1 cellular context compared by ENCODE assay signal in the genomic region with DNA sequence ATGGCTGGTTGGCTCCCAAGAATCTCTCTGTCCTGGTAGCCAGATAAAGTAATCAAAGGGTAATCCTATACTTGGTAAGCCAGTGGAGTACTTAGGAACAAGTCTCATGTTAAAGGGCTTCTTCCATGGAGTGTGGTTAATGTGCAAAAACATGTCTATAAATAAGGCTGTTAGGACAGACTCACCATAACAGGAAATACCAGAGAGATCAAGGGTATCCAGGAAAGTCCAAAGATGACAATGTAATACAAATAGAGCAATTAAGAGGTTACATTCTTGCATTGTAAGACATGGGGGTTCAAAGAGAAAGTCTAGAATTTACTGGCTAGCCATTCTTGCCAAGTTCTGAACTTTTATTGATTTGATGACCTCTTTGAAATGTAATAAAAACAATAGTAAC.
A peak's percentile ranks its signal among the peaks of the same experiment; 100 is the strongest.
TF ChIP-seq lines count a peak whose summit lies in the region.

No MANE protein-coding gene starts in this region.

TF ChIP-seq in HepG2, 621 proteins besides CTCF, POLR2A, EP300 and RAD21 (continued from another document and continues in another):
- TF ChIP-seq KDM2A (CRISPR knock-in tag; IDR thresholded peaks at IDR 0.05; ENCODE audit: borderline replicate concordance, low read depth): no peak
- TF ChIP-seq KAT2B (IDR thresholded peaks at IDR 0.05; ENCODE audit: borderline replicate concordance, low read depth, low read length): no peak
- TF ChIP-seq TCF7 (IDR thresholded peaks at IDR 0.05; ENCODE audit: low read depth): peak; percentile 81
- no peak for TF ChIP-seq ZNF234 (CRISPR knock-in tag; conservative IDR thresholded peaks at IDR 0.05)
- no peak for TF ChIP-seq CBX5 (CRISPR knock-in tag; IDR thresholded peaks at IDR 0.05; ENCODE audit: borderline replicate concordance)
- no peak for TF ChIP-seq ZNF256 (CRISPR knock-in tag; conservative IDR thresholded peaks at IDR 0.05)
- TF ChIP-seq SIX1 (CRISPR knock-in tag; IDR thresholded peaks at IDR 0.05; ENCODE audit: borderline replicate concordance): peak; percentile 60; the same call in 1 of the 2 replicates
- TF ChIP-seq, protein P1, sequence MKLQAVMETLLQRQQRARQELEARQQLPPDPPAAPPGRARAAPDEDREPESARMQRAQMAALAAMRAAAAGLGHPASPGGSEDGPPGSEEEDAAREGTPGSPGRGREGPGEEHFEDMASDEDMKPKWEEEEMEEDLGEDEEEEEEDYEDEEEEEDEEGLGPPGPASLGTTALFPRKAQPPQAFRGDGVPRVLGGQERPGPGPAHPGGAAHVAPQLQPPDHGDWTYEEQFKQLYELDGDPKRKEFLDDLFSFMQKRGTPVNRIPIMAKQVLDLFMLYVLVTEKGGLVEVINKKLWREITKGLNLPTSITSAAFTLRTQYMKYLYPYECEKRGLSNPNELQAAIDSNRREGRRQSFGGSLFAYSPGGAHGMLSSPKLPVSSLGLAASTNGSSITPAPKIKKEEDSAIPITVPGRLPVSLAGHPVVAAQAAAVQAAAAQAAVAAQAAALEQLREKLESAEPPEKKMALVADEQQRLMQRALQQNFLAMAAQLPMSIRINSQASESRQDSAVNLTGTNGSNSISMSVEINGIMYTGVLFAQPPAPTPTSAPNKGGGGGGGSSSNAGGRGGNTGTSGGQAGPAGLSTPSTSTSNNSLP (IDR thresholded peaks at IDR 0.05; ENCODE audit: low read depth, low read length): no peak; the same call in 1 of the 2 replicates
- TF ChIP-seq ZNF775 (CRISPR knock-in tag; IDR thresholded peaks at IDR 0.05; ENCODE audit: borderline replicate concordance): no peak
- TF ChIP-seq, protein P2, sequence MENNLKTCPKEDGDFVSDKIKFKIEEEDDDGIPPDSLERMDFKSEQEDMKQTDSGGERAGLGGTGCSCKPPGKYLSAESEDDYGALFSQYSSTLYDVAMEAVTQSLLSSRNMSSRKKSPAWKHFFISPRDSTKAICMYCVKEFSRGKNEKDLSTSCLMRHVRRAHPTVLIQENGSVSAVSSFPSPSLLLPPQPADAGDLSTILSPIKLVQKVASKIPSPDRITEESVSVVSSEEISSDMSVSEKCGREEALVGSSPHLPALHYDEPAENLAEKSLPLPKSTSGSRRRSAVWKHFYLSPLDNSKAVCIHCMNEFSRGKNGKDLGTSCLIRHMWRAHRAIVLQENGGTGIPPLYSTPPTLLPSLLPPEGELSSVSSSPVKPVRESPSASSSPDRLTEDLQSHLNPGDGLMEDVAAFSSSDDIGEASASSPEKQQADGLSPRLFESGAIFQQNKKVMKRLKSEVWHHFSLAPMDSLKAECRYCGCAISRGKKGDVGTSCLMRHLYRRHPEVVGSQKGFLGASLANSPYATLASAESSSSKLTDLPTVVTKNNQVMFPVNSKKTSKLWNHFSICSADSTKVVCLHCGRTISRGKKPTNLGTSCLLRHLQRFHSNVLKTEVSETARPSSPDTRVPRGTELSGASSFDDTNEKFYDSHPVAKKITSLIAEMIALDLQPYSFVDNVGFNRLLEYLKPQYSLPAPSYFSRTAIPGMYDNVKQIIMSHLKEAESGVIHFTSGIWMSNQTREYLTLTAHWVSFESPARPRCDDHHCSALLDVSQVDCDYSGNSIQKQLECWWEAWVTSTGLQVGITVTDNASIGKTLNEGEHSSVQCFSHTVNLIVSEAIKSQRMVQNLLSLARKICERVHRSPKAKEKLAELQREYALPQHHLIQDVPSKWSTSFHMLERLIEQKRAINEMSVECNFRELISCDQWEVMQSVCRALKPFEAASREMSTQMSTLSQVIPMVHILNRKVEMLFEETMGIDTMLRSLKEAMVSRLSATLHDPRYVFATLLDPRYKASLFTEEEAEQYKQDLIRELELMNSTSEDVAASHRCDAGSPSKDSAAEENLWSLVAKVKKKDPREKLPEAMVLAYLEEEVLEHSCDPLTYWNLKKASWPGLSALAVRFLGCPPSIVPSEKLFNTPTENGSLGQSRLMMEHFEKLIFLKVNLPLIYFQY (CRISPR knock-in tag; IDR thresholded peaks at IDR 0.05; ENCODE audit: borderline replicate concordance): no peak
- TF ChIP-seq HCFC1 (IDR thresholded peaks at IDR 0.05; ENCODE audit: low read depth, low read length): no peak
- TF ChIP-seq TMF1 (CRISPR knock-in tag; IDR thresholded peaks at IDR 0.05; ENCODE audit: low read depth): no peak
- TF ChIP-seq ZNF34 (CRISPR knock-in tag; IDR thresholded peaks at IDR 0.05; ENCODE audit: borderline replicate concordance): no peak
- TF ChIP-seq ZNF75D (CRISPR knock-in tag; IDR thresholded peaks at IDR 0.05; ENCODE audit: borderline replicate concordance): no peak
- no peak for TF ChIP-seq SYNCRIP (IDR thresholded peaks at IDR 0.05; ENCODE audit: insufficient read depth, low read depth, low read length)
- no peak for TF ChIP-seq ZBTB42 (CRISPR knock-in tag; IDR thresholded peaks at IDR 0.05)
- TF ChIP-seq, protein P3, sequence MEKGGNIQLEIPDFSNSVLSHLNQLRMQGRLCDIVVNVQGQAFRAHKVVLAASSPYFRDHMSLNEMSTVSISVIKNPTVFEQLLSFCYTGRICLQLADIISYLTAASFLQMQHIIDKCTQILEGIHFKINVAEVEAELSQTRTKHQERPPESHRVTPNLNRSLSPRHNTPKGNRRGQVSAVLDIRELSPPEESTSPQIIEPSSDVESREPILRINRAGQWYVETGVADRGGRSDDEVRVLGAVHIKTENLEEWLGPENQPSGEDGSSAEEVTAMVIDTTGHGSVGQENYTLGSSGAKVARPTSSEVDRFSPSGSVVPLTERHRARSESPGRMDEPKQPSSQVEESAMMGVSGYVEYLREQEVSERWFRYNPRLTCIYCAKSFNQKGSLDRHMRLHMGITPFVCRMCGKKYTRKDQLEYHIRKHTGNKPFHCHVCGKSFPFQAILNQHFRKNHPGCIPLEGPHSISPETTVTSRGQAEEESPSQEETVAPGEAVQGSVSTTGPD (CRISPR knock-in tag; IDR thresholded peaks at IDR 0.05): 0 out of 2 replicates have a peak, but pooled peaks have one; percentile 49
- TF ChIP-seq ZNF160 (CRISPR knock-in tag; IDR thresholded peaks at IDR 0.05): no peak
- no peak for TF ChIP-seq RELA (CRISPR knock-in tag; IDR thresholded peaks at IDR 0.05)
- no peak for TF ChIP-seq ZC3H4 (CRISPR knock-in tag; IDR thresholded peaks at IDR 0.05; ENCODE audit: borderline replicate concordance)
- no peak for TF ChIP-seq ZNF841 (CRISPR knock-in tag; IDR thresholded peaks at IDR 0.05; ENCODE audit: borderline replicate concordance)
- TF ChIP-seq KAT7 (CRISPR knock-in tag; IDR thresholded peaks at IDR 0.05; ENCODE audit: borderline replicate concordance): no peak
- TF ChIP-seq, protein P4, sequence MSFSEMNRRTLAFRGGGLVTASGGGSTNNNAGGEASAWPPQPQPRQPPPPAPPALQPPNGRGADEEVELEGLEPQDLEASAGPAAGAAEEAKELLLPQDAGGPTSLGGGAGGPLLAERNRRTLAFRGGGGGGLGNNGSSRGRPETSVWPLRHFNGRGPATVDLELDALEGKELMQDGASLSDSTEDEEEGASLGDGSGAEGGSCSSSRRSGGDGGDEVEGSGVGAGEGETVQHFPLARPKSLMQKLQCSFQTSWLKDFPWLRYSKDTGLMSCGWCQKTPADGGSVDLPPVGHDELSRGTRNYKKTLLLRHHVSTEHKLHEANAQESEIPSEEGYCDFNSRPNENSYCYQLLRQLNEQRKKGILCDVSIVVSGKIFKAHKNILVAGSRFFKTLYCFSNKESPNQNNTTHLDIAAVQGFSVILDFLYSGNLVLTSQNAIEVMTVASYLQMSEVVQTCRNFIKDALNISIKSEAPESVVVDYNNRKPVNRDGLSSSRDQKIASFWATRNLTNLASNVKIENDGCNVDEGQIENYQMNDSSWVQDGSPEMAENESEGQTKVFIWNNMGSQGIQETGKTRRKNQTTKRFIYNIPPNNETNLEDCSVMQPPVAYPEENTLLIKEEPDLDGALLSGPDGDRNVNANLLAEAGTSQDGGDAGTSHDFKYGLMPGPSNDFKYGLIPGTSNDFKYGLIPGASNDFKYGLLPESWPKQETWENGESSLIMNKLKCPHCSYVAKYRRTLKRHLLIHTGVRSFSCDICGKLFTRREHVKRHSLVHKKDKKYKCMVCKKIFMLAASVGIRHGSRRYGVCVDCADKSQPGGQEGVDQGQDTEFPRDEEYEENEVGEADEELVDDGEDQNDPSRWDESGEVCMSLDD (CRISPR knock-in tag; IDR thresholded peaks at IDR 0.05; ENCODE audit: borderline replicate concordance): no peak
- TF ChIP-seq, protein P5, sequence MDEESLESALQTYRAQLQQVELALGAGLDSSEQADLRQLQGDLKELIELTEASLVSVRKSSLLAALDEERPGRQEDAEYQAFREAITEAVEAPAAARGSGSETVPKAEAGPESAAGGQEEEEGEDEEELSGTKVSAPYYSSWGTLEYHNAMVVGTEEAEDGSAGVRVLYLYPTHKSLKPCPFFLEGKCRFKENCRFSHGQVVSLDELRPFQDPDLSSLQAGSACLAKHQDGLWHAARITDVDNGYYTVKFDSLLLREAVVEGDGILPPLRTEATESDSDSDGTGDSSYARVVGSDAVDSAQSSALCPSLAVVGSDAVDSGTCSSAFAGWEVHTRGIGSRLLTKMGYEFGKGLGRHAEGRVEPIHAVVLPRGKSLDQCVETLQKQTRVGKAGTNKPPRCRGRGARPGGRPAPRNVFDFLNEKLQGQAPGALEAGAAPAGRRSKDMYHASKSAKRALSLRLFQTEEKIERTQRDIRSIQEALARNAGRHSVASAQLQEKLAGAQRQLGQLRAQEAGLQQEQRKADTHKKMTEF (CRISPR knock-in tag; IDR thresholded peaks at IDR 0.05): peak; percentile 42; the same call in 1 of the 2 replicates
- no peak for TF ChIP-seq NBN (conservative IDR thresholded peaks at IDR 0.05)
- TF ChIP-seq KLF16 (CRISPR knock-in tag; IDR thresholded peaks at IDR 0.05): no peak; a peak in 1 of 4 replicates
- TF ChIP-seq, protein P6, sequence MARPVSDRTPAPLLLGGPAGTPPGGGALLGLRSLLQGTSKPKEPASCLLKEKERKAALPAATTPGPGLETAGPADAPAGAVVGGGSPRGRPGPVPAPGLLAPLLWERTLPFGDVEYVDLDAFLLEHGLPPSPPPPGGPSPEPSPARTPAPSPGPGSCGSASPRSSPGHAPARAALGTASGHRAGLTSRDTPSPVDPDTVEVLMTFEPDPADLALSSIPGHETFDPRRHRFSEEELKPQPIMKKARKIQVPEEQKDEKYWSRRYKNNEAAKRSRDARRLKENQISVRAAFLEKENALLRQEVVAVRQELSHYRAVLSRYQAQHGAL (CRISPR knock-in tag; IDR thresholded peaks at IDR 0.05; ENCODE audit: not compliant biosample characterization): no peak
- no peak for TF ChIP-seq NFATC3 (CRISPR knock-in tag; IDR thresholded peaks at IDR 0.05)
- TF ChIP-seq SP1 (IDR thresholded peaks at IDR 0.05): no peak
- no peak for TF ChIP-seq SP1 (CRISPR knock-in tag; IDR thresholded peaks at IDR 0.05)
- TF ChIP-seq ZNF652 (CRISPR knock-in tag; IDR thresholded peaks at IDR 0.05; ENCODE audit: borderline replicate concordance, low read depth): no peak; the same call in 1 of the 2 replicates
- TF ChIP-seq IRX3 (CRISPR knock-in tag; IDR thresholded peaks at IDR 0.05; ENCODE audit: borderline replicate concordance, low read depth): no peak
- TF ChIP-seq ZNF343 (CRISPR knock-in tag; IDR thresholded peaks at IDR 0.05): no peak
- TF ChIP-seq NFE2L1 (CRISPR knock-in tag; IDR thresholded peaks at IDR 0.05; ENCODE audit: borderline replicate concordance): no peak
- no peak for TF ChIP-seq ZNF354B (CRISPR knock-in tag; IDR thresholded peaks at IDR 0.05)
- TF ChIP-seq RFX5 (IDR thresholded peaks at IDR 0.05; ENCODE audit: low read depth, low read length): no peak
- TF ChIP-seq, protein P7, sequence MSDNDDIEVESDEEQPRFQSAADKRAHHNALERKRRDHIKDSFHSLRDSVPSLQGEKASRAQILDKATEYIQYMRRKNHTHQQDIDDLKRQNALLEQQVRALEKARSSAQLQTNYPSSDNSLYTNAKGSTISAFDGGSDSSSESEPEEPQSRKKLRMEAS (IDR thresholded peaks at IDR 0.05): no peak
- no peak for TF ChIP-seq FOXC1 (CRISPR knock-in tag; IDR thresholded peaks at IDR 0.05; ENCODE audit: borderline replicate concordance)
- TF ChIP-seq, protein P8, sequence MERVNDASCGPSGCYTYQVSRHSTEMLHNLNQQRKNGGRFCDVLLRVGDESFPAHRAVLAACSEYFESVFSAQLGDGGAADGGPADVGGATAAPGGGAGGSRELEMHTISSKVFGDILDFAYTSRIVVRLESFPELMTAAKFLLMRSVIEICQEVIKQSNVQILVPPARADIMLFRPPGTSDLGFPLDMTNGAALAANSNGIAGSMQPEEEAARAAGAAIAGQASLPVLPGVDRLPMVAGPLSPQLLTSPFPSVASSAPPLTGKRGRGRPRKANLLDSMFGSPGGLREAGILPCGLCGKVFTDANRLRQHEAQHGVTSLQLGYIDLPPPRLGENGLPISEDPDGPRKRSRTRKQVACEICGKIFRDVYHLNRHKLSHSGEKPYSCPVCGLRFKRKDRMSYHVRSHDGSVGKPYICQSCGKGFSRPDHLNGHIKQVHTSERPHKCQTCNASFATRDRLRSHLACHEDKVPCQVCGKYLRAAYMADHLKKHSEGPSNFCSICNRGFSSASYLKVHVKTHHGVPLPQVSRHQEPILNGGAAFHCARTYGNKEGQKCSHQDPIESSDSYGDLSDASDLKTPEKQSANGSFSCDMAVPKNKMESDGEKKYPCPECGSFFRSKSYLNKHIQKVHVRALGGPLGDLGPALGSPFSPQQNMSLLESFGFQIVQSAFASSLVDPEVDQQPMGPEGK (CRISPR knock-in tag; IDR thresholded peaks at IDR 0.05): no peak
- 0 out of 2 replicates have a peak, but pooled peaks have one; percentile 44 for TF ChIP-seq POGZ (CRISPR knock-in tag; IDR thresholded peaks at IDR 0.05)
- no peak for TF ChIP-seq KMT2B (CRISPR knock-in tag; IDR thresholded peaks at IDR 0.05)
- no peak for TF ChIP-seq ZBTB20 (CRISPR knock-in tag; IDR thresholded peaks at IDR 0.05; ENCODE audit: borderline replicate concordance, low read depth)
- TF ChIP-seq ZNF264 (CRISPR knock-in tag; IDR thresholded peaks at IDR 0.05): no peak
- no peak for TF ChIP-seq SP4 (CRISPR knock-in tag; IDR thresholded peaks at IDR 0.05)
- no peak for TF ChIP-seq CBFB (CRISPR knock-in tag; IDR thresholded peaks at IDR 0.05)
- no peak for TF ChIP-seq ZNF296 (CRISPR knock-in tag; conservative IDR thresholded peaks at IDR 0.05)
- no peak for TF ChIP-seq SNAPC2 (CRISPR knock-in tag; IDR thresholded peaks at IDR 0.05)
- no peak for TF ChIP-seq HHEX (CRISPR knock-in tag; IDR thresholded peaks at IDR 0.05)
- peak; percentile 49; the same call in 1 of the 2 replicates for TF ChIP-seq SAP130 (CRISPR knock-in tag; IDR thresholded peaks at IDR 0.05; ENCODE audit: low read depth)
- TF ChIP-seq, protein P9, sequence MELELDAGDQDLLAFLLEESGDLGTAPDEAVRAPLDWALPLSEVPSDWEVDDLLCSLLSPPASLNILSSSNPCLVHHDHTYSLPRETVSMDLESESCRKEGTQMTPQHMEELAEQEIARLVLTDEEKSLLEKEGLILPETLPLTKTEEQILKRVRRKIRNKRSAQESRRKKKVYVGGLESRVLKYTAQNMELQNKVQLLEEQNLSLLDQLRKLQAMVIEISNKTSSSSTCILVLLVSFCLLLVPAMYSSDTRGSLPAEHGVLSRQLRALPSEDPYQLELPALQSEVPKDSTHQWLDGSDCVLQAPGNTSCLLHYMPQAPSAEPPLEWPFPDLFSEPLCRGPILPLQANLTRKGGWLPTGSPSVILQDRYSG (CRISPR knock-in tag; IDR thresholded peaks at IDR 0.05): no peak
- no peak for TF ChIP-seq ZSCAN12 (CRISPR knock-in tag; IDR thresholded peaks at IDR 0.05)
- no peak for TF ChIP-seq ZSCAN30 (CRISPR knock-in tag; IDR thresholded peaks at IDR 0.05)
- TF ChIP-seq, protein P10, sequence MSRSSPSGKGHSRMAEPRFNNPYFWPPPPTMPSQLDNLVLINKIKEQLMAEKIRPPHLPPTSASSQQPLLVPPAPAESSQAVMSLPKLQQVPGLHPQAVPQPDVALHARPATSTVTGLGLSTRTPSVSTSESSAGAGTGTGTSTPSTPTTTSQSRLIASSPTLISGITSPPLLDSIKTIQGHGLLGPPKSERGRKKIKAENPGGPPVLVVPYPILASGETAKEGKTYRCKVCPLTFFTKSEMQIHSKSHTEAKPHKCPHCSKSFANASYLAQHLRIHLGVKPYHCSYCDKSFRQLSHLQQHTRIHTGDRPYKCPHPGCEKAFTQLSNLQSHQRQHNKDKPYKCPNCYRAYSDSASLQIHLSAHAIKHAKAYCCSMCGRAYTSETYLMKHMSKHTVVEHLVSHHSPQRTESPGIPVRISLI (CRISPR knock-in tag; IDR thresholded peaks at IDR 0.05; ENCODE audit: borderline replicate concordance): no peak
